Comparison of ENCODE assay signal across 12 cellular contexts in genomic region chr17:21462259-21462658, GRCh38.
DNase-seq lines count a peak whose midpoint lies in the region; TF ChIP-seq lines count a peak whose summit lies in the region.
"Had no signal": no experiment of that assay in that cellular context is flagged by ENCODE, and none has a peak within 500 bp of the region (broad histone marks: within the 10 kb centered on the region; RNA-seq: fewer than 3 reads in every experiment).

No MANE protein-coding gene starts in this region.

- TF ChIP-seq CTCF in osteocyte (IDR thresholded peaks at IDR 0.05), result no peak
- no peak for TF ChIP-seq CTCF in foreskin fibroblast (IDR thresholded peaks at IDR 0.05; ENCODE audit: low read depth, low read length)
- no peak for TF ChIP-seq CTCF in Peyer's patch (IDR thresholded peaks at IDR 0.05)

- H3K4me1 Mint-ChIP-seq in osteocyte (ENCODE audit: unreplicated experiment), result peaks cover 48% of the 10 kb centered on the region

- H3K4me3 ChIP-seq in foreskin fibroblast (ENCODE audit: low read depth in 1 of 2, low read length in 2 of 2) (no peak overlapping the region), Peyer's patch (no peak overlapping the region)
- H3K4me3 ChIP-seq: A549 had no signal

- H3K4me3 Mint-ChIP-seq in osteocyte (ENCODE audit: unreplicated experiment), result no peak overlapping the region
- H3K4me3 Mint-ChIP-seq: CD8-positive, alpha-beta T cell had no signal

- peaks cover 0 to 5% (median 0%) of the 10 kb centered on the region in 4 donors for H3K4me1 ChIP-seq in Peyer's patch

- no peaks in the 10 kb centered on the region for H3K36me3 Mint-ChIP-seq in osteocyte (ENCODE audit: unreplicated experiment)
- H3K36me3 Mint-ChIP-seq: CD8-positive, alpha-beta T cell had no signal

- no peak overlapping the region for H3K27ac ChIP-seq in Peyer's patch
- H3K27ac ChIP-seq: A549 had no signal

- TF ChIP-seq POLR2A in Peyer's patch (IDR thresholded peaks at IDR 0.05), result no peak

- no peaks in the 10 kb centered on the region for H3K27me3 ChIP-seq in Peyer's patch

- H3K27me3 Mint-ChIP-seq in osteocyte (ENCODE audit: unreplicated experiment), result peaks cover 16% of the 10 kb centered on the region

- H3K27ac Mint-ChIP-seq in osteocyte (ENCODE audit: unreplicated experiment), result no peak overlapping the region
- H3K27ac Mint-ChIP-seq: CD14-positive monocyte; CD8-positive, alpha-beta T cell had no signal

- no peaks in the 10 kb centered on the region for H3K9me3 ChIP-seq in Peyer's patch
- H3K9me3 ChIP-seq: A549 had no signal

- H3K36me3 ChIP-seq in Peyer's patch, result no peaks in the 10 kb centered on the region

- H3K9me3 Mint-ChIP-seq in osteocyte (ENCODE audit: unreplicated experiment), result no peaks in the 10 kb centered on the region
- H3K9me3 Mint-ChIP-seq: CD8-positive, alpha-beta T cell had no signal

- DNase-seq in ELF-1 (ENCODE audit: low read depth, low spot score) (peak; percentile 24), MV-4-11 (lab: John Stamatoyannopoulos, UW) (peak; percentile 13), ecto neural progenitor cell (ENCODE audit: low spot score) (peak; percentile 47), osteocyte (ENCODE audit: extremely low spot score, unreplicated experiment) (peak; percentile 73), foreskin fibroblast (no peak), mesenteric fat pad (ENCODE audit: low spot score) (no peak), Peyer's patch (no peak)
- DNase-seq: CD8-positive, alpha-beta T cell; COR-L47; DMS53 had no signal

Comparison
In these comparisons a context has a peak if more than half of its experiments do, and no peak if none do; other contexts are left out.
1. DNase-seq: peak in ELF-1 (single experiment), MV-4-11 (single experiment), ecto neural progenitor cell (single experiment) and osteocyte (single experiment); none in foreskin fibroblast (0 of 2), mesenteric fat pad (single experiment) and Peyer's patch (0 of 3).